ENCODE assay signal across 8 cellular contexts in genomic region chr19:47600246-47601179, GRCh38.
DNase-seq lines count a peak whose midpoint lies in the region; TF ChIP-seq lines count a peak whose summit lies in the region.

No MANE protein-coding gene starts in this region.

- H3K27me3 ChIP-seq in effector memory CD4-positive, alpha-beta T cell (replicated peaks; ENCODE audit: control insufficient read depth, insufficient read depth, low read length, poor library complexity, severe bottlenecking) = no peaks in the 10 kb centered on the region

- no peak for TF ChIP-seq CTCF in GM20000 (IDR thresholded peaks at IDR 0.05; ENCODE audit: extremely low read depth, missing control alignments)

- H3K27ac ChIP-seq in effector memory CD4-positive, alpha-beta T cell (ENCODE audit: insufficient read depth, low read length, poor library complexity, severe bottlenecking) = peak overlapping the region; percentile 71

- H3K36me3 ChIP-seq in effector memory CD4-positive, alpha-beta T cell (ENCODE audit: control insufficient read depth, insufficient read depth, low read length) = no peaks in the 10 kb centered on the region

- H3K9me3 ChIP-seq in effector memory CD4-positive, alpha-beta T cell (ENCODE audit: control insufficient read depth, low read length) = no peaks in the 10 kb centered on the region

- peak overlapping the region; percentile 54 for H3K4me3 ChIP-seq in effector memory CD4-positive, alpha-beta T cell (ENCODE audit: insufficient read depth, low read depth, low read length, poor library complexity, severe bottlenecking)

- H3K4me1 ChIP-seq in effector memory CD4-positive, alpha-beta T cell (ENCODE audit: control insufficient read depth, insufficient read depth, low read length, poor library complexity, severe bottlenecking) = peaks cover 5% of the 10 kb centered on the region

- DNase-seq in COLO668 (lab: John Stamatoyannopoulos, UW; ENCODE audit: unreplicated experiment) = peak; percentile 99
- peak; percentile 100 for DNase-seq in GM20000 (ENCODE audit: low spot score)
- peak; percentile 95 for DNase-seq in HS-5 (ENCODE audit: low read depth)
- peak; percentile 84 for DNase-seq in NK-92 (lab: John Stamatoyannopoulos, UW; ENCODE audit: unreplicated experiment)
- peak; percentile 99 for DNase-seq in activated CD8-positive, alpha-beta memory T cell treated with anti-CD3 and anti-CD28 coated beads for 24 hours
- peak; percentile 99 for DNase-seq in effector memory CD4-positive, alpha-beta T cell
- DNase-seq in medulla oblongata (ENCODE audit: extremely low spot score) = peak; percentile 99
- peak; percentile 99 to 100 (median 99) for DNase-seq in stimulated activated CD4-positive, alpha-beta T cell treated with anti-CD3 and anti-CD28 coated beads, TNF-alpha, amount 100 ng/mL, for 48 hours (ENCODE audit: low read depth in 3 of 3)

Comparison
In these comparisons a context has a peak if more than half of its experiments do, and no peak if none do; other contexts are left out.
1. Peak in every context shown above with its lines: DNase-seq, H3K4me3 ChIP-seq and H3K27ac ChIP-seq.